Comparison of ENCODE assay signal across 12 cellular contexts in the genomic region with DNA sequence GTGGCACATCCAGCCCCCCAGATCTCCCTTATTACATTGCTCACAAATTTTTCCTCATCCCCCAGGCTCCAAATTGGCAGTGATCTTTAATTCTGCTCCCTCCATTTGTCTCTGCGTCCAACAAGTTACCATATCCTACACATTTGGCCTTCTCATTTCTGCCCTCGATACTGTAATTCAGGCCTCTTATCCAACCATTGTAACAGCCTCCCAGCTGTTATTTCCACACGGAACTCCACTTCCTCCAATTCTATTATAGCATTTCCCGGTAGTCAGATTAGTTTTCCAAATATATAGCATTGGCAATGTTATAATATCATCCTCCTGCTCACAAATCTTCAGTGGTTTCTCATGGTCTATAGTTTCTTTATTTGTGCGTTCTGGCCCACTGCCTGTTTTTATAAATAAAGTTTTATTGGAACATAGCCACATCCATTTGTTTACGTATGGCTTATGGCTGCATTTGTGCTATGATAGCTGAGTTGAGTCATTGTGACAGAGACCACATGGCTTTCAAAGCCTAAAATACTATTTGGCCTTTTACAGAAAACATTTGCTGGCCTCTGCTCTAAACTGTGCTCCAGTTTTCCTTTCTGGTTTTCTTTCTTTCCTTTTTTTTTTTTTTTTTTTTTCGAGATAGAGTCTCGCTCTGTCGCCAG.
A peak's percentile ranks its signal among the peaks of the same experiment; 100 is the strongest.
DNase-seq lines count a peak whose midpoint lies in the region; ATAC-seq, FAIRE-seq and TF ChIP-seq lines count a peak whose summit lies in the region.
"Had no signal": no experiment of that assay in that cellular context is flagged by ENCODE, and none has a peak within 500 bp of the region (broad histone marks: within the 10 kb centered on the region; RNA-seq: fewer than 3 reads in every experiment).

No MANE protein-coding gene starts in this region.

- no peak for FAIRE-seq in GM12878 (lab: Jason Lieb, UNC)

- TF ChIP-seq EP300 in GM12878 (IDR thresholded peaks at IDR 0.05; ENCODE audit: borderline replicate concordance in 1 of 2, control insufficient read depth in 1 of 2, low read depth in 2 of 2, low read length in 2 of 2), result no peak

- no peaks in the 10 kb centered on the region for H3K27me3 ChIP-seq in GM12878 (replicated peaks in 1 of 2; ENCODE audit: control insufficient read depth in 2 of 2, insufficient read depth in 2 of 2, low read length in 1 of 2)
- H3K27me3 ChIP-seq in skeletal muscle satellite cell (ENCODE audit: control insufficient read depth, insufficient read depth, low read length), result no peaks in the 10 kb centered on the region
- no peaks in the 10 kb centered on the region for H3K27me3 ChIP-seq in upper lobe of right lung

- POLR2A ChIA-PET in GM12878 (lab: Charles Lee), result interaction anchor here (0.7 kb wide), 2 partner anchors 37 to 413 kb away, joined by 5 to 10 read pairs; no protein-coding TSS in a partner anchor

- no peak for TF ChIP-seq RAD21 in GM12878 (IDR thresholded peaks at IDR 0.05; ENCODE audit: insufficient read depth, low read depth, low read length)

- no peak overlapping the region for H3K27ac ChIP-seq in GM12878 (ENCODE audit: control insufficient read depth, insufficient read depth)
- H3K27ac ChIP-seq in substantia nigra (ENCODE audit: low read depth, low read length, poor library complexity, severe bottlenecking), result no peak overlapping the region
- H3K27ac ChIP-seq in upper lobe of right lung, result no peak overlapping the region
- H3K27ac ChIP-seq: HL-60 had no signal

- H3K36me3 ChIP-seq in GM12878 (ENCODE audit: control insufficient read depth in 2 of 2, insufficient read depth in 2 of 2, low read length in 1 of 2), result no peaks in the 10 kb centered on the region
- H3K36me3 ChIP-seq in skeletal muscle satellite cell (ENCODE audit: insufficient read depth, low read length), result no peaks in the 10 kb centered on the region
- H3K36me3 ChIP-seq in upper lobe of right lung, result no peaks in the 10 kb centered on the region

- H3K4me3 ChIP-seq in GM12878, result no peak overlapping the region
- no peak overlapping the region for H3K4me3 ChIP-seq in skeletal muscle satellite cell (ENCODE audit: low read length)
- H3K4me3 ChIP-seq in upper lobe of right lung, result no peak overlapping the region

- H3K9ac ChIP-seq in GM12878 (ENCODE audit: control insufficient read depth, insufficient read depth, low read length), result no peak overlapping the region
- peak overlapping the region; percentile 23 for H3K9ac ChIP-seq in skeletal muscle satellite cell (ENCODE audit: low read depth, low read length)

- H3K4me2 ChIP-seq in GM12878 (ENCODE audit: control insufficient read depth, insufficient read depth) (no peak overlapping the region), skeletal muscle satellite cell (ENCODE audit: low read length) (no peak overlapping the region)

- RAD21 ChIA-PET in GM12878 (lab: Charles Lee; ENCODE audit: unreplicated experiment), result no interaction called here

- in situ Hi-C loops in GM12878 (cut with MboI), result no loop called here

- H3K4me1 ChIP-seq in GM12878 (ENCODE audit: control insufficient read depth, insufficient read depth, low read length) (no peaks in the 10 kb centered on the region), skeletal muscle satellite cell (ENCODE audit: control insufficient read depth, insufficient read depth, low read length) (peaks cover 15% of the 10 kb centered on the region), upper lobe of right lung (peaks cover 12% of the 10 kb centered on the region)

- TF ChIP-seq CTCF in GM12878 (IDR thresholded peaks at IDR 0.05 in 2 of 3, conservative IDR thresholded peaks at IDR 0.05 in 1 of 3; ENCODE audit: control insufficient read depth in 2 of 3, extremely low read depth in 1 of 3, insufficient read depth in 1 of 3, low read depth in 3 of 3, low read length in 3 of 3) (no peak), upper lobe of right lung (IDR thresholded peaks at IDR 0.05) (no peak)

- CTCF ChIA-PET in GM12878 (lab: Yijun Ruan, JAX), result no interaction called here

- ATAC-seq in GM12878 (no peak), left cardiac atrium (peak; percentile 54 to 81), HG03457 (IDR thresholded peaks at IDR 0.05; ENCODE audit: unreplicated experiment) (no peak), upper lobe of right lung (no peak)

- TF ChIP-seq POLR2A in GM12878 (IDR thresholded peaks at IDR 0.05; ENCODE audit: low read depth, low read length), result no peak

- no TSS peak for BruUV-seq in GM12878 (replicated peaks; lab: Mats Ljungman, UMichigan)

- H4K20me1 ChIP-seq in GM12878 (ENCODE audit: control insufficient read depth, insufficient read depth), result no peaks in the 10 kb centered on the region

- SMC1A ChIA-PET in GM12878 (lab: Charles Lee; ENCODE audit: uncharacterized antibody, unreplicated experiment), result no interaction called here

- no peak overlapping the region for H2AFZ ChIP-seq in GM12878 (ENCODE audit: control insufficient read depth, low read depth, low read length)

- H3K9me3 ChIP-seq in GM12878 (replicated peaks; ENCODE audit: control insufficient read depth, insufficient read depth, low read length) (no peaks in the 10 kb centered on the region; the same call in 2 of the 3 replicates), skeletal muscle satellite cell (replicated peaks; ENCODE audit: low read length) (no peaks in the 10 kb centered on the region), upper lobe of right lung (no peaks in the 10 kb centered on the region)

- H3K79me2 ChIP-seq in GM12878 (ENCODE audit: control insufficient read depth, insufficient read depth, low read length), result no peaks in the 10 kb centered on the region

- WGBS in GM12878 (ENCODE audit: insufficient coverage, insufficient replicate concordance, low lambda C conversion rate, missing lambda C conversion rate), result 70% methylated on average over 6 of the region's 9 CpGs

- intact Hi-C loops in GM12878 (cut with micrococcal nuclease; ENCODE audit: unreplicated experiment) (no loop called here), left cardiac atrium (cut with DNase I) (loop anchor here in 1 of 2 donors (10.0 kb wide), 2 partner anchors 123 to 157 kb away; a partner anchor contains a TSS), upper lobe of right lung (cut with DNase I) (no loop called here)

- DNase-seq in LHCN-M2 (ENCODE audit: low read depth) (peak; percentile 38), GM12878 (ENCODE audit: low read depth, low spot score) (no peak), left cardiac atrium (no peak), substantia nigra (lab: John Stamatoyannopoulos, UW) (no peak), NOMO-1 (lab: John Stamatoyannopoulos, UW; ENCODE audit: unreplicated experiment in 2 of 2) (no peak), upper lobe of right lung (no peak)
- DNase-seq: activated naive CD4-positive, alpha-beta T cell treated with anti-CD3 and anti-CD28 coated beads, Interleukin-2, amount 10 ng/mL, durations not matched to agents 7 days and 5 days; CD4-positive, alpha-beta memory T cell; MM.1S had no signal

TF ChIP-seq in GM12878, 131 proteins besides CTCF, POLR2A, EP300 and RAD21:
- TF ChIP-seq, protein P1, sequence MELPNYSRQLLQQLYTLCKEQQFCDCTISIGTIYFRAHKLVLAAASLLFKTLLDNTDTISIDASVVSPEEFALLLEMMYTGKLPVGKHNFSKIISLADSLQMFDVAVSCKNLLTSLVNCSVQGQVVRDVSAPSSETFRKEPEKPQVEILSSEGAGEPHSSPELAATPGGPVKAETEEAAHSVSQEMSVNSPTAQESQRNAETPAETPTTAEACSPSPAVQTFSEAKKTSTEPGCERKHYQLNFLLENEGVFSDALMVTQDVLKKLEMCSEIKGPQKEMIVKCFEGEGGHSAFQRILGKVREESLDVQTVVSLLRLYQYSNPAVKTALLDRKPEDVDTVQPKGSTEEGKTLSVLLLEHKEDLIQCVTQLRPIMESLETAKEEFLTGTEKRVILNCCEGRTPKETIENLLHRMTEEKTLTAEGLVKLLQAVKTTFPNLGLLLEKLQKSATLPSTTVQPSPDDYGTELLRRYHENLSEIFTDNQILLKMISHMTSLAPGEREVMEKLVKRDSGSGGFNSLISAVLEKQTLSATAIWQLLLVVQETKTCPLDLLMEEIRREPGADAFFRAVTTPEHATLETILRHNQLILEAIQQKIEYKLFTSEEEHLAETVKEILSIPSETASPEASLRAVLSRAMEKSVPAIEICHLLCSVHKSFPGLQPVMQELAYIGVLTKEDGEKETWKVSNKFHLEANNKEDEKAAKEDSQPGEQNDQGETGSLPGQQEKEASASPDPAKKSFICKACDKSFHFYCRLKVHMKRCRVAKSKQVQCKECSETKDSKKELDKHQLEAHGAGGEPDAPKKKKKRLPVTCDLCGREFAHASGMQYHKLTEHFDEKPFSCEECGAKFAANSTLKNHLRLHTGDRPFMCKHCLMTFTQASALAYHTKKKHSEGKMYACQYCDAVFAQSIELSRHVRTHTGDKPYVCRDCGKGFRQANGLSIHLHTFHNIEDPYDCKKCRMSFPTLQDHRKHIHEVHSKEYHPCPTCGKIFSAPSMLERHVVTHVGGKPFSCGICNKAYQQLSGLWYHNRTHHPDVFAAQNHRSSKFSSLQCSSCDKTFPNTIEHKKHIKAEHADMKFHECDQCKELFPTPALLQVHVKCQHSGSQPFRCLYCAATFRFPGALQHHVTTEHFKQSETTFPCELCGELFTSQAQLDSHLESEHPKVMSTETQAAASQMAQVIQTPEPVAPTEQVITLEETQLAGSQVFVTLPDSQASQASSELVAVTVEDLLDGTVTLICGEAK (IDR thresholded peaks at IDR 0.05; ENCODE audit: borderline replicate concordance), result peak; percentile 64
- TF ChIP-seq, protein P2, sequence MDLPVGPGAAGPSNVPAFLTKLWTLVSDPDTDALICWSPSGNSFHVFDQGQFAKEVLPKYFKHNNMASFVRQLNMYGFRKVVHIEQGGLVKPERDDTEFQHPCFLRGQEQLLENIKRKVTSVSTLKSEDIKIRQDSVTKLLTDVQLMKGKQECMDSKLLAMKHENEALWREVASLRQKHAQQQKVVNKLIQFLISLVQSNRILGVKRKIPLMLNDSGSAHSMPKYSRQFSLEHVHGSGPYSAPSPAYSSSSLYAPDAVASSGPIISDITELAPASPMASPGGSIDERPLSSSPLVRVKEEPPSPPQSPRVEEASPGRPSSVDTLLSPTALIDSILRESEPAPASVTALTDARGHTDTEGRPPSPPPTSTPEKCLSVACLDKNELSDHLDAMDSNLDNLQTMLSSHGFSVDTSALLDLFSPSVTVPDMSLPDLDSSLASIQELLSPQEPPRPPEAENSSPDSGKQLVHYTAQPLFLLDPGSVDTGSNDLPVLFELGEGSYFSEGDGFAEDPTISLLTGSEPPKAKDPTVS (IDR thresholded peaks at IDR 0.05; ENCODE audit: low read depth, low read length), result no peak
- no peak for TF ChIP-seq MTA2 (IDR thresholded peaks at IDR 0.05; ENCODE audit: low read depth)

Comparison
In these comparisons a context has a peak if more than half of its experiments do, and no peak if none do; other contexts are left out.
1. ATAC-seq: peak in left cardiac atrium (2 of 2); none in GM12878 (single experiment), HG03457 (single experiment) and upper lobe of right lung (single experiment).